8 cellular contexts compared by ENCODE assay signal in genomic region chr1:25503551-25504426, GRCh38. TPM values are rescaled to one million over a fixed set of nuclear protein-coding genes. Genes with fewer than 3 reads are reported as not detected.
DNase-seq lines count a peak whose midpoint lies in the region; ATAC-seq, FAIRE-seq and TF ChIP-seq lines count a peak whose summit lies in the region.

No MANE protein-coding gene starts in this region.

- no peaks in the 10 kb centered on the region for H3F3A ChIP-seq in SU-DHL-6 (ENCODE audit: insufficient read depth)

- H3K4me1 ChIP-seq in kidney (ENCODE audit: control insufficient read depth in 1 of 2, insufficient read depth in 1 of 2, low read depth in 1 of 2, low read length in 2 of 2) (peaks cover 0 to 3% of the 10 kb centered on the region in 2 donors), vagina (peaks cover 21% of the 10 kb centered on the region)

- no peak for FAIRE-seq in kidney (lab: Jason Lieb, UNC)

- no peaks in the 10 kb centered on the region for H3K9me2 ChIP-seq in SU-DHL-6 (replicated peaks; ENCODE audit: insufficient read depth, low read length)

- no peaks in the 10 kb centered on the region for H3K9me3 ChIP-seq in SU-DHL-6 (ENCODE audit: insufficient read depth, low read length)
- no peaks in the 10 kb centered on the region for H3K9me3 ChIP-seq in kidney (ENCODE audit: control insufficient read depth in 1 of 2, low read length in 2 of 2)
- H3K9me3 ChIP-seq in vagina, result no peaks in the 10 kb centered on the region

- no peaks in the 10 kb centered on the region for H3K9me3 Mint-ChIP-seq in activated naive CD8-positive, alpha-beta T cell treated with anti-CD3 and anti-CD28 coated beads, Interleukin-2, amount 50 U/mL, for 24 hours

- H4K20me1 ChIP-seq in SU-DHL-6 (ENCODE audit: low read depth, low read length), result no peaks in the 10 kb centered on the region

- no peak overlapping the region for H3K27ac Mint-ChIP-seq in activated naive CD8-positive, alpha-beta T cell treated with anti-CD3 and anti-CD28 coated beads, Interleukin-2, amount 50 U/mL, for 24 hours

- H3K27me3 Mint-ChIP-seq in activated naive CD8-positive, alpha-beta T cell treated with anti-CD3 and anti-CD28 coated beads, Interleukin-2, amount 50 U/mL, for 24 hours, result no peaks in the 10 kb centered on the region

- H3K4me1 Mint-ChIP-seq in activated naive CD8-positive, alpha-beta T cell treated with anti-CD3 and anti-CD28 coated beads, Interleukin-2, amount 50 U/mL, for 24 hours, result peaks cover 10% of the 10 kb centered on the region

- no peak overlapping the region for H3K4me2 ChIP-seq in SU-DHL-6 (ENCODE audit: low read depth, low read length, poor library complexity, severe bottlenecking)

- DNase-seq in AG08395 (ENCODE audit: low spot score) (peak; percentile 51), H4 (ENCODE audit: low spot score) (peak; percentile 30), kidney (peak; percentile 87), vagina (ENCODE audit: extremely low spot score in 2 of 2) (no peak)
- DNase-seq in activated naive CD8-positive, alpha-beta T cell treated with anti-CD3 and anti-CD28 coated beads, Interleukin-2, amount 50 U/mL, for 24 hours, result peak; percentile 62
- peak; percentile 31 for DNase-seq in stimulated activated CD8-positive, alpha-beta memory T cell treated with anti-CD3 and anti-CD28 coated beads, Interleukin-12 subunit alpha, Interleukin-12 subunit beta, amount 100 ng/mL, for 24 hours (ENCODE audit: extremely low read depth)

- TF ChIP-seq POLR2A in vagina (IDR thresholded peaks at IDR 0.05), result no peak

- no peak overlapping the region for H3K4me3 Mint-ChIP-seq in activated naive CD8-positive, alpha-beta T cell treated with anti-CD3 and anti-CD28 coated beads, Interleukin-2, amount 50 U/mL, for 24 hours

- no peaks in the 10 kb centered on the region for H3K27me3 ChIP-seq in SU-DHL-6 (ENCODE audit: low read length)
- H3K27me3 ChIP-seq in vagina, result no peaks in the 10 kb centered on the region

- ATAC-seq in activated naive CD8-positive, alpha-beta T cell treated with anti-CD3 and anti-CD28 coated beads, Interleukin-2, amount 50 U/mL, for 24 hours, result peak; percentile 84
- ATAC-seq in GM21367 (IDR thresholded peaks at IDR 0.05; ENCODE audit: unreplicated experiment), result no peak

- H3K36me3 ChIP-seq in SU-DHL-6 (ENCODE audit: low read length) (0 out of 2 replicates have a peak, but pooled peaks cover under 1% of the 10 kb centered on the region), kidney (ENCODE audit: control insufficient read depth in 1 of 2, insufficient read depth in 2 of 2, low read length in 2 of 2) (no peaks in the 10 kb centered on the region), vagina (peaks cover 0 to 4% of the 10 kb centered on the region in 2 donors)

- H3K4me3 ChIP-seq in SU-DHL-6 (ENCODE audit: insufficient read depth, low read length, poor library complexity, severe bottlenecking), result no peak overlapping the region
- H3K4me3 ChIP-seq in kidney (ENCODE audit: low read length in 2 of 2), result no peak overlapping the region
- H3K4me3 ChIP-seq in vagina, result no peak overlapping the region

- H3K27ac ChIP-seq in SU-DHL-6 (ENCODE audit: low read depth, low read length), result no peak overlapping the region
- H3K27ac ChIP-seq in kidney (ENCODE audit: low read depth in 2 of 2, low read length in 2 of 2), result no peak overlapping the region
- H3K27ac ChIP-seq in vagina, result no peak overlapping the region

- H3K36me3 Mint-ChIP-seq in activated naive CD8-positive, alpha-beta T cell treated with anti-CD3 and anti-CD28 coated beads, Interleukin-2, amount 50 U/mL, for 24 hours (ENCODE audit: low read depth), result peaks cover 3% of the 10 kb centered on the region

- H3K79me2 ChIP-seq in SU-DHL-6 (ENCODE audit: insufficient read depth, low read length), result no peaks in the 10 kb centered on the region

- TF ChIP-seq CTCF in SU-DHL-6 (IDR thresholded peaks at IDR 0.05; ENCODE audit: insufficient read depth, low read length, poor library complexity, severe bottlenecking) (peak; percentile 51), kidney (IDR thresholded peaks at IDR 0.05; ENCODE audit: borderline replicate concordance, extremely low read depth, insufficient read depth) (peak; percentile 52), vagina (IDR thresholded peaks at IDR 0.05) (peak in 1 of 3 experiments; percentile 25)

- H3K9ac ChIP-seq in SU-DHL-6 (ENCODE audit: low read length), result no peak overlapping the region
- no peak overlapping the region for H3K9ac ChIP-seq in kidney (ENCODE audit: low read length in 2 of 2)

- intact Hi-C loops in kidney (cut with DNase I), result no loop called here
- intact Hi-C loops in vagina (cut with DNase I), result no loop called here

- no peak overlapping the region for H2AFZ ChIP-seq in SU-DHL-6 (ENCODE audit: low read depth, low read length, severe bottlenecking)

RNA-seq across cellular contexts. Expression of gene LDLRAP1, which starts 39.6 kb away (rescaled TPM):
- 9.5 and 12.5 TPM in 2 replicates for total RNA-seq in H4 (2014; rRNA removed; shearing (Covaris generic))
- total RNA-seq in kidney (26.2 TPM), vagina (22.3 TPM)
- polyA plus RNA-seq in kidney (ENCODE audit: insufficient read depth, low read depth, low replicate concordance), result 14.4 TPM

Comparison
In these comparisons a context has a peak if more than half of its experiments do, and no peak if none do; other contexts are left out.
1. DNase-seq: peak in AG08395 (single experiment), H4 (single experiment), activated naive CD8-positive, alpha-beta T cell treated with anti-CD3 and anti-CD28 coated beads, Interleukin-2, amount 50 U/mL, for 24 hours (single experiment), kidney (single experiment) and stimulated activated CD8-positive, alpha-beta memory T cell treated with anti-CD3 and anti-CD28 coated beads, Interleukin-12 subunit alpha, Interleukin-12 subunit beta, amount 100 ng/mL, for 24 hours (single experiment); none in vagina (0 of 2).